Comparison of ENCODE assay signal across 9 cellular contexts in genomic region chr16:83458612-83459011, GRCh38.
A peak's percentile ranks its signal among the peaks of the same experiment; 100 is the strongest.
DNase-seq lines count a peak whose midpoint lies in the region; ATAC-seq and TF ChIP-seq lines count a peak whose summit lies in the region.
"Had no signal": no experiment of that assay in that cellular context is flagged by ENCODE, and none has a peak within 500 bp of the region (broad histone marks: within the 10 kb centered on the region; RNA-seq: fewer than 3 reads in every experiment).

No MANE protein-coding gene starts in this region.

- peaks cover 4 to 15% (median 5%) of the 10 kb centered on the region in 5 donors for H3K27me3 Mint-ChIP-seq in naive thymus-derived CD8-positive, alpha-beta T cell

- H3K4me1 ChIP-seq in tibial artery: no peaks in the 10 kb centered on the region
- no peaks in the 10 kb centered on the region for H3K4me1 ChIP-seq in upper lobe of right lung

- no peak overlapping the region for H3K27ac ChIP-seq in tibial artery
- H3K27ac ChIP-seq in RWPE1: no peak overlapping the region
- H3K27ac ChIP-seq in upper lobe of right lung: no peak overlapping the region
- H3K27ac ChIP-seq: BLaER1 treated with 17β-estradiol and CSF1 and Interleukin-3, amounts not matched to agents 10 nM and 100 nM had no signal

- peak; percentile 8 for DNase-seq in stimulated activated CD4-positive, alpha-beta T cell treated with anti-CD3 and anti-CD28 coated beads, Interleukin-1b, Interleukin-23, amount 100 ng/mL, for 48 hours
- no peak for DNase-seq in stimulated activated CD4-positive, alpha-beta T cell treated with anti-CD3 and anti-CD28 coated beads, Interleukin-4, amount 100 ng/mL, for 4 hours
- DNase-seq in T1000 (lab: John Stamatoyannopoulos, UW): peak; percentile 8
- DNase-seq in tibial artery: no peak
- DNase-seq in naive thymus-derived CD8-positive, alpha-beta T cell: no peak
- no peak for DNase-seq in RWPE1 (ENCODE audit: low spot score)
- DNase-seq in upper lobe of right lung: no peak

- H3K4me3 ChIP-seq in tibial artery: no peak overlapping the region
- H3K4me3 ChIP-seq in upper lobe of right lung: no peak overlapping the region
- H3K4me3 ChIP-seq: BLaER1 treated with 17β-estradiol and CSF1 and Interleukin-3, amounts not matched to agents 10 nM and 100 nM had no signal

- H3K9me3 ChIP-seq in tibial artery (no peaks in the 10 kb centered on the region), upper lobe of right lung (no peaks in the 10 kb centered on the region)
- H3K9me3 ChIP-seq: BLaER1 treated with 17β-estradiol and CSF1 and Interleukin-3, amounts not matched to agents 10 nM and 100 nM had no signal

- intact Hi-C loops in tibial artery (cut with DNase I; ENCODE audit: low total_unique reads): no loop called here
- intact Hi-C loops in upper lobe of right lung (cut with DNase I): no loop called here

- ATAC-seq in HG02981 (IDR thresholded peaks at IDR 0.05; ENCODE audit: unreplicated experiment): peak; percentile 86
- no peak for ATAC-seq in naive thymus-derived CD8-positive, alpha-beta T cell
- ATAC-seq in upper lobe of right lung: no peak

- H3K36me3 ChIP-seq in tibial artery: no peaks in the 10 kb centered on the region
- H3K36me3 ChIP-seq in upper lobe of right lung: no peaks in the 10 kb centered on the region
- H3K36me3 ChIP-seq: BLaER1 treated with 17β-estradiol and CSF1 and Interleukin-3, amounts not matched to agents 10 nM and 100 nM had no signal

- CTCF ChIA-PET in RWPE1 (lab: Yijun Ruan, JAX): no interaction called here

- no peaks in the 10 kb centered on the region for H3K4me1 Mint-ChIP-seq in naive thymus-derived CD8-positive, alpha-beta T cell

- POLR2A ChIA-PET in naive thymus-derived CD8-positive, alpha-beta T cell (lab: Charles Lee): no interaction called here
- POLR2A ChIA-PET in RWPE1 (lab: Yijun Ruan, JAX; ENCODE audit: low non-redundant PET): no interaction called here

- H3K27ac Mint-ChIP-seq in naive thymus-derived CD8-positive, alpha-beta T cell: no peak overlapping the region

- no peak overlapping the region for H3K4me3 Mint-ChIP-seq in naive thymus-derived CD8-positive, alpha-beta T cell

- TF ChIP-seq CTCF in tibial artery (IDR thresholded peaks at IDR 0.05): no peak
- TF ChIP-seq CTCF in RWPE1 (conservative IDR thresholded peaks at IDR 0.05; ENCODE audit: low read depth): no peak
- TF ChIP-seq CTCF in upper lobe of right lung (IDR thresholded peaks at IDR 0.05): no peak

- no peaks in the 10 kb centered on the region for H3K36me3 Mint-ChIP-seq in naive thymus-derived CD8-positive, alpha-beta T cell

- H3K27me3 ChIP-seq in tibial artery: no peaks in the 10 kb centered on the region
- no peaks in the 10 kb centered on the region for H3K27me3 ChIP-seq in upper lobe of right lung
- H3K27me3 ChIP-seq: BLaER1 treated with 17β-estradiol and CSF1 and Interleukin-3, amounts not matched to agents 10 nM and 100 nM had no signal

- peaks cover 0 to 4% (median 0%) of the 10 kb centered on the region in 9 donors for H3K9me3 Mint-ChIP-seq in naive thymus-derived CD8-positive, alpha-beta T cell

Comparison
In these comparisons a context has a peak if more than half of its experiments do, and no peak if none do; other contexts are left out.
1. DNase-seq: peak in stimulated activated CD4-positive, alpha-beta T cell treated with anti-CD3 and anti-CD28 coated beads, Interleukin-1b, Interleukin-23, amount 100 ng/mL, for 48 hours (single experiment) and T1000 (single experiment); none in stimulated activated CD4-positive, alpha-beta T cell treated with anti-CD3 and anti-CD28 coated beads, Interleukin-4, amount 100 ng/mL, for 4 hours (0 of 2), tibial artery (0 of 2), naive thymus-derived CD8-positive, alpha-beta T cell (0 of 10), RWPE1 (single experiment) and upper lobe of right lung (single experiment).